Comparison of ENCODE assay signal across 14 cellular contexts in genomic region chr9:90838098-90838497, GRCh38. TPM values are rescaled to one million over a fixed set of nuclear protein-coding genes. Genes with fewer than 3 reads are reported as not detected.
DNase-seq lines count a peak whose midpoint lies in the region; ATAC-seq and TF ChIP-seq lines count a peak whose summit lies in the region.
"Had no signal": no experiment of that assay in that cellular context is flagged by ENCODE, and none has a peak within 500 bp of the region (broad histone marks: within the 10 kb centered on the region; RNA-seq: fewer than 3 reads in every experiment).

No MANE protein-coding gene starts in this region.

- CTCF ChIA-PET in MCF 10A (lab: Yijun Ruan, JAX): interaction anchor here (0.7 to 1.4 kb wide), 6 partner anchors 9 to 91 kb away, joined by 3 to 4 read pairs (median 3); no protein-coding TSS in a partner anchor

- POLR2A ChIA-PET in MCF 10A (lab: Yijun Ruan, JAX): interaction anchor here (0.6 kb wide), 1 partner anchor 1527 kb away, joined by 3 read pairs; the partner anchor contains the start of gene CKS2

- no peaks in the 10 kb centered on the region for H3K4me1 Mint-ChIP-seq in MCF 10A (ENCODE audit: insufficient read depth, unreplicated experiment)
- no peaks in the 10 kb centered on the region for H3K4me1 Mint-ChIP-seq in endodermal cell
- no peaks in the 10 kb centered on the region for H3K4me1 Mint-ChIP-seq in effector memory CD8-positive, alpha-beta T cell (ENCODE audit: low read depth in 2 of 2)
- H3K4me1 Mint-ChIP-seq: activated CD4-positive, alpha-beta memory T cell treated with anti-CD3 and anti-CD28 coated beads, Interleukin-2, amount 10 ng/mL, durations not matched to agents 7 days and 5 days had no signal

- H3K27me3 Mint-ChIP-seq in MCF 10A (ENCODE audit: insufficient read depth, unreplicated experiment) (no peaks in the 10 kb centered on the region), endodermal cell (ENCODE audit: insufficient read depth) (no peaks in the 10 kb centered on the region)
- H3K27me3 Mint-ChIP-seq in effector memory CD8-positive, alpha-beta T cell: peaks cover 17 to 42% of the 10 kb centered on the region in 2 donors

- no peaks in the 10 kb centered on the region for H3K36me3 ChIP-seq in breast epithelium
- no peaks in the 10 kb centered on the region for H3K36me3 ChIP-seq in endodermal cell (ENCODE audit: control insufficient read depth, insufficient read depth, low read length)
- no peaks in the 10 kb centered on the region for H3K36me3 ChIP-seq in stomach
- H3K36me3 ChIP-seq: Peyer's patch had no signal

- H3K9me3 Mint-ChIP-seq in MCF 10A (ENCODE audit: unreplicated experiment): no peaks in the 10 kb centered on the region
- H3K9me3 Mint-ChIP-seq in endodermal cell: no peaks in the 10 kb centered on the region
- H3K9me3 Mint-ChIP-seq in effector memory CD8-positive, alpha-beta T cell: no peaks in the 10 kb centered on the region
- H3K9me3 Mint-ChIP-seq: activated CD4-positive, alpha-beta memory T cell treated with anti-CD3 and anti-CD28 coated beads, Interleukin-2, amount 10 ng/mL, durations not matched to agents 7 days and 5 days; T-helper 1 cell treated with Interleukin-12 subunit alpha and Interleukin-12 subunit beta and Interleukin-4 antibody, amounts not matched to agents 30 μg/mL and 1 μg/mL, for 36 hours had no signal

- intact Hi-C loops in MCF 10A (cut with micrococcal nuclease) (no loop called here), breast epithelium (cut with DNase I; ENCODE audit: low total_unique reads) (loop anchor here (5.0 kb wide), 1 partner anchor 726 kb away; no protein-coding TSS in a partner anchor), stomach (cut with DNase I; ENCODE audit: low total_unique reads) (no loop called here)

- 72% methylated on average over 2 of the region's 2 CpGs; no CpG with 5 or more reads in 1 of the 2 experiments for WGBS in endodermal cell (ENCODE audit: insufficient coverage in 1 of 2, insufficient read length in 1 of 2), 2 experiments
- WGBS in stomach, 5 donors: 80 to 95% (median 86%) methylated on average over 2 of the region's 2 CpGs

- BruUV-seq in MCF 10A (replicated peaks; lab: Mats Ljungman, UMichigan): no TSS peak

- H3K9ac ChIP-seq in endodermal cell (ENCODE audit: extremely low read depth, low read length, poor library complexity, severe bottlenecking): no peak overlapping the region

- H3K4me3 Mint-ChIP-seq in MCF 10A (ENCODE audit: unreplicated experiment): no peak overlapping the region
- no peak overlapping the region for H3K4me3 Mint-ChIP-seq in endodermal cell
- no peak overlapping the region for H3K4me3 Mint-ChIP-seq in effector memory CD8-positive, alpha-beta T cell
- H3K4me3 Mint-ChIP-seq: activated CD4-positive, alpha-beta memory T cell treated with anti-CD3 and anti-CD28 coated beads, Interleukin-2, amount 10 ng/mL, durations not matched to agents 7 days and 5 days; T-helper 1 cell treated with Interleukin-12 subunit alpha and Interleukin-12 subunit beta and Interleukin-4 antibody, amounts not matched to agents 30 μg/mL and 1 μg/mL, for 36 hours had no signal

- H3K4me1 ChIP-seq in breast epithelium: no peaks in the 10 kb centered on the region
- no peaks in the 10 kb centered on the region for H3K4me1 ChIP-seq in endodermal cell (ENCODE audit: control insufficient read depth, insufficient read depth, low read length)
- peaks cover 0 to 13% (median 6%) of the 10 kb centered on the region in 4 donors for H3K4me1 ChIP-seq in stomach

- no peak for ATAC-seq in GM19023 (IDR thresholded peaks at IDR 0.05; ENCODE audit: unreplicated experiment)
- ATAC-seq in effector memory CD8-positive, alpha-beta T cell (replicated peaks): no peak
- ATAC-seq: K562 had no signal

- no peak for TF ChIP-seq EP300 in stomach (IDR thresholded peaks at IDR 0.05)

- H3K27ac ChIP-seq in breast epithelium (no peak overlapping the region), endodermal cell (ENCODE audit: low read depth, low read length) (no peak overlapping the region), stomach (no peak overlapping the region)

- H3K4me3 ChIP-seq in breast epithelium (no peak overlapping the region), endodermal cell (ENCODE audit: low read length) (no peak overlapping the region), stomach (no peak overlapping the region)
- H3K4me3 ChIP-seq: K562, Peyer's patch had no signal

- no peak overlapping the region for H3K27ac Mint-ChIP-seq in MCF 10A (ENCODE audit: low read depth, unreplicated experiment)
- no peak overlapping the region for H3K27ac Mint-ChIP-seq in endodermal cell
- no peak overlapping the region for H3K27ac Mint-ChIP-seq in effector memory CD8-positive, alpha-beta T cell
- H3K27ac Mint-ChIP-seq: activated CD4-positive, alpha-beta memory T cell treated with anti-CD3 and anti-CD28 coated beads, Interleukin-2, amount 10 ng/mL, durations not matched to agents 7 days and 5 days; T-helper 1 cell treated with Interleukin-12 subunit alpha and Interleukin-12 subunit beta and Interleukin-4 antibody, amounts not matched to agents 30 μg/mL and 1 μg/mL, for 36 hours had no signal

- TF ChIP-seq POLR2A in breast epithelium (IDR thresholded peaks at IDR 0.05) (no peak), stomach (IDR thresholded peaks at IDR 0.05) (no peak)

- H3K27me3 ChIP-seq in breast epithelium (no peaks in the 10 kb centered on the region), endodermal cell (ENCODE audit: control insufficient read depth, insufficient read depth, low read length, poor library complexity, severe bottlenecking) (no peaks in the 10 kb centered on the region), stomach (no peaks in the 10 kb centered on the region)
- H3K27me3 ChIP-seq: Peyer's patch had no signal

- H3K36me3 Mint-ChIP-seq in MCF 10A (ENCODE audit: insufficient read depth, unreplicated experiment) (no peaks in the 10 kb centered on the region), endodermal cell (ENCODE audit: low read depth) (no peaks in the 10 kb centered on the region)
- no peaks in the 10 kb centered on the region for H3K36me3 Mint-ChIP-seq in effector memory CD8-positive, alpha-beta T cell (ENCODE audit: insufficient read depth)

- DNase-seq in MCF 10A (ENCODE audit: unreplicated experiment): peak; percentile 9
- DNase-seq in breast epithelium (ENCODE audit: low spot score in 2 of 2): no peak
- peak; percentile 9 for DNase-seq in OCI-M1 (lab: John Stamatoyannopoulos, UW)
- DNase-seq in endodermal cell: peak; percentile 27
- DNase-seq in stomach: peak; percentile 8
- no peak for DNase-seq in NOMO-1 treated with dmso at 0.1 percent for 144 hours (lab: John Stamatoyannopoulos, UW; ENCODE audit: unreplicated experiment)
- DNase-seq in effector memory CD8-positive, alpha-beta T cell: no peak
- DNase-seq: activated CD4-positive, alpha-beta memory T cell treated with anti-CD3 and anti-CD28 coated beads, Interleukin-2, amount 10 ng/mL, durations not matched to agents 7 days and 5 days; activated gamma-delta T cell treated with Interleukin-2 at 50 U/mL for 16 hours had no signal

- no peak for TF ChIP-seq CTCF in MCF 10A (IDR thresholded peaks at IDR 0.05; ENCODE audit: unreplicated experiment)
- no peak for TF ChIP-seq CTCF in breast epithelium (IDR thresholded peaks at IDR 0.05)
- peak; percentile 64 for TF ChIP-seq CTCF in endodermal cell (conservative IDR thresholded peaks at IDR 0.05)
- TF ChIP-seq CTCF in stomach (IDR thresholded peaks at IDR 0.05): no peak

- H3K9me3 ChIP-seq in breast epithelium (no peaks in the 10 kb centered on the region), endodermal cell (ENCODE audit: control insufficient read depth, low read length) (peaks cover 6% of the 10 kb centered on the region), stomach (no peaks in the 10 kb centered on the region)
- H3K9me3 ChIP-seq: Peyer's patch had no signal

RNA-seq across cellular contexts. Expression of gene SYK, which starts 36.5 kb away (rescaled TPM):
- total RNA-seq in MCF 10A (2022) (5.9 and 6.7 TPM in 2 replicates), breast epithelium (10 to 100 TPM; 11.8 to 37.8 (median 25.9) TPM), endodermal cell (1 to 10 TPM; 2.5 to 6.0 TPM), stomach (10 to 100 TPM in 4 of 5 donors, 1 to 10 TPM in 1; 2.2 to 34.4 (median 24.2) TPM)
- polyA plus RNA-seq in endodermal cell (2013, experiment 1 of 2): 0.14 TPM
- 0.08 TPM for polyA plus RNA-seq in endodermal cell (2013, experiment 2 of 2)
- polyA plus RNA-seq in stomach: 10 to 100 TPM in 2 of 3 donors, 1 to 10 TPM in 1; 7.2 to 16.8 (median 14.0) TPM
- total RNA-seq: activated CD4-positive, alpha-beta memory T cell treated with anti-CD3 and anti-CD28 coated beads, Interleukin-2, amount 10 ng/mL, durations not matched to agents 7 days and 5 days; fibroblast of villous mesenchyme had no signal

Comparison
In these comparisons a context has a peak if more than half of its experiments do, and no peak if none do; other contexts are left out.
1. DNase-seq: peak in MCF 10A (single experiment), OCI-M1 (single experiment), endodermal cell (single experiment) and stomach (single experiment); none in breast epithelium (0 of 2), NOMO-1 treated with dmso at 0.1 percent for 144 hours (single experiment) and effector memory CD8-positive, alpha-beta T cell (0 of 3).